Comparison of ENCODE assay signal across 8 cellular contexts in genomic region chr7:113118074-113118959, GRCh38. TPM values are rescaled to one million over a fixed set of nuclear protein-coding genes. Genes with fewer than 3 reads are reported as not detected.
DNase-seq lines count a peak whose midpoint lies in the region; ATAC-seq, FAIRE-seq and TF ChIP-seq lines count a peak whose summit lies in the region.

Gene SMIM30 (minus strand): TSS chr7:113118554. CDS start chr7:113117578, 976 bp downstream.

- no peak within 1 kb of the TSS for H3K14ac ChIP-seq in H1 (ENCODE audit: insufficient read length)
- H3K14ac ChIP-seq in mesenchymal stem cell (ENCODE audit: low read length in 2 of 2): no peak within 1 kb of the TSS

- CTCF ChIA-PET in CD8-positive, alpha-beta memory T cell (lab: Charles Lee): no interaction called here
- CTCF ChIA-PET in activated CD8-positive, alpha-beta memory T cell treated with anti-CD3 and anti-CD28 coated beads for 36 hours (lab: Charles Lee): no interaction called here
- CTCF ChIA-PET in H1 (lab: Charles Lee; ENCODE audit: partially characterized antibody): interaction anchor here (0.7 to 1.0 kb wide), 2 partner anchors 19 to 88 kb away, joined by 4 to 5 read pairs; no protein-coding TSS in a partner anchor

- H2AFZ ChIP-seq in H1 (ENCODE audit: low read length) (peak within 1 kb of the TSS; percentile 85), mesenchymal stem cell (ENCODE audit: low read depth, low read length) (no peak within 1 kb of the TSS)

- no peak within 1 kb of the TSS for H3K23ac ChIP-seq in H1 (ENCODE audit: insufficient read length)
- no peak within 1 kb of the TSS for H3K23ac ChIP-seq in mesenchymal stem cell (ENCODE audit: low read length in 2 of 2)

- H3K36me3 ChIP-seq in CD8-positive, alpha-beta memory T cell (ENCODE audit: insufficient read depth, low read length): no peaks in the 10 kb centered on the region
- H3K36me3 ChIP-seq in H1 (ENCODE audit: control insufficient read depth in 2 of 4, insufficient read depth in 4 of 4, low read length in 3 of 4) (peaks cover 0 to 14% (median 2%) of the 10 kb centered on the region in 4 experiments; a peak in 2 of 8 replicates), mesenchymal stem cell (ENCODE audit: control insufficient read depth in 1 of 2, insufficient read depth in 2 of 2, low read depth in 1 of 2, low read length in 2 of 2) (peaks cover 0 to 27% of the 10 kb centered on the region in 2 experiments)

- no peak for TF ChIP-seq EP300 in H1 (IDR thresholded peaks at IDR 0.05; ENCODE audit: borderline replicate concordance in 1 of 2, low read depth in 2 of 2, low read length in 2 of 2)

- ATAC-seq in GM19468 (IDR thresholded peaks at IDR 0.05; ENCODE audit: extremely low read depth, unreplicated experiment): peak; percentile 98

- peak; percentile 62 for FAIRE-seq in H1 (lab: Jason Lieb, UNC)

- no peaks in the 10 kb centered on the region for H3K9me3 ChIP-seq in CD8-positive, alpha-beta memory T cell (ENCODE audit: low read length)
- no peaks in the 10 kb centered on the region for H3K9me3 ChIP-seq in H1 (ENCODE audit: insufficient read depth in 2 of 2, low read depth in 1 of 2, low read length in 1 of 2)
- no peaks in the 10 kb centered on the region for H3K9me3 ChIP-seq in mesenchymal stem cell (ENCODE audit: control insufficient read depth, low read length)

- H2BK12ac ChIP-seq in H1 (ENCODE audit: low read depth, low read length): no peak within 1 kb of the TSS; the same call in 1 of the 2 replicates
- H2BK12ac ChIP-seq in mesenchymal stem cell (ENCODE audit: low read length in 2 of 2): no peak within 1 kb of the TSS

- peaks cover 0 to 1% of the 10 kb centered on the region in 2 donors for H3K27me3 Mint-ChIP-seq in CD8-positive, alpha-beta memory T cell

- H3K56ac ChIP-seq in H1 (replicated peaks; ENCODE audit: insufficient read length, low read depth, low read length): no peak within 1 kb of the TSS

- peak within 1 kb of the TSS; percentile 71 to 99 (median 97) for H3K27ac Mint-ChIP-seq in CD8-positive, alpha-beta memory T cell

- H2BK20ac ChIP-seq in H1 (ENCODE audit: low read length): no peak within 1 kb of the TSS

- H2AK5ac ChIP-seq in H1 (ENCODE audit: low read depth, low read length): no peak within 1 kb of the TSS
- no peak within 1 kb of the TSS for H2AK5ac ChIP-seq in mesenchymal stem cell (ENCODE audit: low read length, severe bottlenecking)

- TF ChIP-seq POLR2A in H1 (IDR thresholded peaks at IDR 0.05; ENCODE audit: control extremely low read depth in 1 of 2, low read depth in 2 of 2, low read length in 2 of 2): peak; percentile 56 to 85

- H3K79me1 ChIP-seq in H1 (ENCODE audit: low read depth, low read length) (no peaks in the 10 kb centered on the region), mesenchymal stem cell (replicated peaks; ENCODE audit: low read length, poor library complexity, severe bottlenecking) (peaks cover 3% of the 10 kb centered on the region)

- H3K27ac ChIP-seq in CD8-positive, alpha-beta memory T cell (ENCODE audit: low read depth, low read length): peak within 1 kb of the TSS; percentile 47
- H3K27ac ChIP-seq in H1 (ENCODE audit: low read depth, low read length): 0 out of 2 replicates have a peak within 1 kb of the TSS, but pooled peaks have one; percentile 9
- H3K27ac ChIP-seq in mesenchymal stem cell (ENCODE audit: low read length, poor library complexity, severe bottlenecking): peak within 1 kb of the TSS; percentile 67

- TF ChIP-seq CTCF in H1 (IDR thresholded peaks at IDR 0.05; ENCODE audit: control extremely low read depth in 1 of 3, insufficient read depth in 1 of 3, low read depth in 1 of 3, low read length in 3 of 3): no peak

- H3K4ac ChIP-seq in H1 (replicated peaks; ENCODE audit: insufficient read length, low read depth, low read length): no peak within 1 kb of the TSS
- H3K4ac ChIP-seq in mesenchymal stem cell (ENCODE audit: low read depth in 1 of 2, low read length in 2 of 2): no peak within 1 kb of the TSS

- H2BK120ac ChIP-seq in H1 (replicated peaks; ENCODE audit: low read depth, low read length) (no peak within 1 kb of the TSS), mesenchymal stem cell (ENCODE audit: low read depth, low read length) (peak within 1 kb of the TSS; percentile 19)

- peaks cover 15 to 23% (median 21%) of the 10 kb centered on the region in 3 donors for H3K4me1 Mint-ChIP-seq in CD8-positive, alpha-beta memory T cell

- H3K4me2 ChIP-seq in H1 (ENCODE audit: insufficient read depth in 1 of 2, low read depth in 2 of 2, low read length in 2 of 2): peak within 1 kb of the TSS; percentile 56 to 58
- peak within 1 kb of the TSS; percentile 81 for H3K4me2 ChIP-seq in mesenchymal stem cell (ENCODE audit: low read length, poor library complexity, severe bottlenecking)

- H2BK15ac ChIP-seq in H1 (ENCODE audit: low read length) (no peak within 1 kb of the TSS), mesenchymal stem cell (ENCODE audit: low read depth, poor library complexity, severe bottlenecking) (no peak within 1 kb of the TSS)

- no peak within 1 kb of the TSS; the same call in 1 of the 2 replicates for H3K18ac ChIP-seq in H1 (ENCODE audit: extremely low read depth, low read length)
- peak within 1 kb of the TSS; percentile 21 to 48 for H3K18ac ChIP-seq in mesenchymal stem cell (ENCODE audit: low read depth in 1 of 2, low read length in 2 of 2)

- H4K91ac ChIP-seq in H1 (replicated peaks; ENCODE audit: insufficient read length, low read length) (no peak within 1 kb of the TSS), mesenchymal stem cell (ENCODE audit: low read length) (no peak within 1 kb of the TSS)

- H3K79me2 ChIP-seq in H1 (ENCODE audit: control insufficient read depth in 1 of 2, insufficient read depth in 2 of 2, low read length in 2 of 2): no peaks in the 10 kb centered on the region; a peak in 1 of 4 replicates

- peaks cover 3 to 19% (median 4%) of the 10 kb centered on the region in 3 donors for H3K36me3 Mint-ChIP-seq in CD8-positive, alpha-beta memory T cell

- H4K20me1 ChIP-seq in H1 (replicated peaks in 1 of 2; ENCODE audit: control insufficient read depth in 1 of 2, insufficient read depth in 2 of 2, low read length in 2 of 2): no peaks in the 10 kb centered on the region

- no peaks in the 10 kb centered on the region; the same call in 1 of the 2 replicates for H3K23me2 ChIP-seq in H1 (ENCODE audit: low read depth, low read length)

- DNase-seq in CD8-positive, alpha-beta memory T cell: peak; percentile 79 to 90 (median 85)
- DNase-seq in HS-5 (ENCODE audit: low read depth) (peak; percentile 42), NOMO-1 (lab: John Stamatoyannopoulos, UW; ENCODE audit: unreplicated experiment in 2 of 2) (peak; percentile 48 to 73), H1 (ENCODE audit: low read depth in 1 of 2, low spot score in 2 of 2) (peak in 1 of 2 experiments; percentile 81), mesenchymal stem cell (peak; percentile 93)
- peak; percentile 75 for DNase-seq in stimulated activated CD8-positive, alpha-beta memory T cell treated with anti-CD3 and anti-CD28 coated beads, Interleukin-12 subunit alpha, Interleukin-12 subunit beta, amount 100 ng/mL, for 4 hours (ENCODE audit: low read depth)

- H3K4me1 ChIP-seq in CD8-positive, alpha-beta memory T cell (ENCODE audit: insufficient read depth, low read length): peaks cover 6% of the 10 kb centered on the region
- H3K4me1 ChIP-seq in H1 (replicated peaks in 1 of 4; ENCODE audit: control insufficient read depth in 3 of 4, insufficient read depth in 4 of 4, low read length in 3 of 4) (peaks cover 0 to 3% (median 2%) of the 10 kb centered on the region in 4 experiments; a peak in 3 of 7 replicates), mesenchymal stem cell (ENCODE audit: control insufficient read depth, insufficient read depth, low read depth, low read length) (peaks cover 2% of the 10 kb centered on the region)

- H3K9ac ChIP-seq in H1 (replicated peaks in 1 of 4; ENCODE audit: extremely low read depth in 1 of 4, low read depth in 3 of 4, low read length in 3 of 4): peak within 1 kb of the TSS in 3 of 4 experiments; percentile 39 to 70 (median 45); a peak in 2 of 7 replicates
- peak within 1 kb of the TSS; percentile 94 for H3K9ac ChIP-seq in mesenchymal stem cell (ENCODE audit: low read length)

- TF ChIP-seq RAD21 in H1 (IDR thresholded peaks at IDR 0.05 in 1 of 2, conservative IDR thresholded peaks at IDR 0.05 in 1 of 2; ENCODE audit: low read depth in 2 of 2, low read length in 2 of 2): no peak

- no peaks in the 10 kb centered on the region for H3K27me3 ChIP-seq in CD8-positive, alpha-beta memory T cell (ENCODE audit: insufficient read depth, low read length, poor library complexity, severe bottlenecking)
- peaks cover 0 to 1% (median 0%) of the 10 kb centered on the region in 4 experiments; a peak in 1 of 7 replicates for H3K27me3 ChIP-seq in H1 (replicated peaks in 1 of 4; ENCODE audit: control insufficient read depth in 3 of 4, extremely low read depth in 1 of 4, insufficient read depth in 3 of 4, low read length in 3 of 4)
- H3K27me3 ChIP-seq in mesenchymal stem cell (ENCODE audit: control insufficient read depth in 1 of 2, insufficient read depth in 1 of 2, low read length in 2 of 2): no peaks in the 10 kb centered on the region

- H4K8ac ChIP-seq in H1 (ENCODE audit: extremely low read depth, insufficient read depth, low read length) (no peak within 1 kb of the TSS), mesenchymal stem cell (ENCODE audit: low read length) (no peak within 1 kb of the TSS)

- 2% methylated on average over 35 of the region's 35 CpGs; no CpG with 5 or more reads in 1 of the 2 experiments for WGBS in H1 (ENCODE audit: extremely low coverage in 1 of 2, insufficient coverage in 1 of 2, insufficient read length in 1 of 2, insufficient replicate concordance in 2 of 2, low coverage in 1 of 2, low lambda C conversion rate in 2 of 2, missing lambda C conversion rate in 1 of 2), 2 experiments
- WGBS in mesenchymal stem cell: 0% methylated on average over 13 of the region's 35 CpGs

- H3K4me3 ChIP-seq in CD8-positive, alpha-beta memory T cell (ENCODE audit: low read length): peak within 1 kb of the TSS; percentile 61
- peak within 1 kb of the TSS; percentile 69 to 96 (median 78) for H3K4me3 ChIP-seq in H1 (ENCODE audit: extremely low read depth in 1 of 4, insufficient read depth in 2 of 4, low read depth in 3 of 4, low read length in 4 of 4)
- H3K4me3 ChIP-seq in mesenchymal stem cell (ENCODE audit: insufficient read depth in 1 of 2, low read depth in 1 of 2, low read length in 2 of 2): peak within 1 kb of the TSS; percentile 36 to 92

- H2BK5ac ChIP-seq in H1 (ENCODE audit: low read depth, low read length): no peak within 1 kb of the TSS
- no peak within 1 kb of the TSS for H2BK5ac ChIP-seq in mesenchymal stem cell (ENCODE audit: low read depth, low read length, poor library complexity, severe bottlenecking)

- H3K4me3 Mint-ChIP-seq in CD8-positive, alpha-beta memory T cell: peak within 1 kb of the TSS; percentile 90 to 99 (median 97)

- H4K5ac ChIP-seq in H1 (ENCODE audit: insufficient read length, low read depth, low read length): no peak within 1 kb of the TSS

- no peaks in the 10 kb centered on the region for H3K9me3 Mint-ChIP-seq in CD8-positive, alpha-beta memory T cell

- POLR2A ChIA-PET in CD8-positive, alpha-beta memory T cell (lab: Charles Lee): no interaction called here
- POLR2A ChIA-PET in activated CD8-positive, alpha-beta memory T cell treated with anti-CD3 and anti-CD28 coated beads for 36 hours (lab: Charles Lee): no interaction called here
- POLR2A ChIA-PET in H1 (lab: Charles Lee; ENCODE audit: partially characterized antibody): interaction anchor here (0.7 kb wide), 1 partner anchor 35 kb away, joined by 3 read pairs; no protein-coding TSS in a partner anchor

RNA-seq across cellular contexts. Expression of gene SMIM30, which starts in this region (rescaled TPM):
- 10 to 100 TPM; 47.9 to 52.4 TPM for total RNA-seq in CD8-positive, alpha-beta memory T cell
- polyA plus RNA-seq in CD8-positive, alpha-beta memory T cell: 53.3 TPM
- total RNA-seq in activated CD8-positive, alpha-beta memory T cell treated with anti-CD3 and anti-CD28 coated beads for 36 hours: 10 to 100 TPM; 54.1 to 56.8 TPM
- total RNA-seq in H1 (2021; fragmentation: NEBNext Ultra II Directional; extraction: Animal tissue kit (Norgen Biotek cat#: 25700)): 48.4 and 49.7 TPM in 2 replicates
- 16.5 and 35.2 TPM in 2 replicates for polyA plus RNA-seq in H1 (2011; rRNA removed)
- polyA plus RNA-seq in H1 (2011; cell fraction: cytosol; rRNA removed): 35.8 TPM
- polyA plus RNA-seq in H1 (2011; cell fraction: nucleus; rRNA removed): 22.1 TPM
- 25.5 to 52.9 TPM (median 30.3 TPM) in 4 replicates for polyA plus RNA-seq in H1 (2012, experiment 1 of 2)
- polyA plus RNA-seq in H1 (2012, experiment 2 of 2): 31.3 TPM
- polyA plus RNA-seq in H1 (2013, experiment 1 of 2): 86.1 TPM
- 82.9 TPM for polyA plus RNA-seq in H1 (2013, experiment 2 of 2)
- 20.9 and 27.5 TPM in 2 replicates for polyA minus RNA-seq in H1 (2011; rRNA and poly(A)+ RNA removed)
- polyA minus RNA-seq in H1 (2011; cell fraction: cytosol; rRNA and poly(A)+ RNA removed): 11.7 TPM
- 22.7 TPM for polyA minus RNA-seq in H1 (2011; cell fraction: nucleus; rRNA and poly(A)+ RNA removed)
- polyA plus RNA-seq in mesenchymal stem cell (2013, experiment 1 of 2): 131 TPM
- 141 TPM for polyA plus RNA-seq in mesenchymal stem cell (2013, experiment 2 of 2)

Comparison
In these comparisons a context has a peak if more than half of its experiments do, and no peak if none do; other contexts are left out.
1. H3K27ac ChIP-seq: peak in every context shown above with its lines; median percentile 67 in mesenchymal stem cell; 47 in CD8-positive, alpha-beta memory T cell; 9 in H1.